Comparison of ENCODE assay signal across 9 cellular contexts in genomic region chr22:46584081-46584903, GRCh38. TPM values are rescaled to one million over a fixed set of nuclear protein-coding genes. Genes with fewer than 3 reads are reported as not detected.
DNase-seq lines count a peak whose midpoint lies in the region; ATAC-seq, FAIRE-seq and TF ChIP-seq lines count a peak whose summit lies in the region.
"Had no signal": no experiment of that assay in that cellular context is flagged by ENCODE, and none has a peak within 500 bp of the region (broad histone marks: within the 10 kb centered on the region; RNA-seq: fewer than 3 reads in every experiment).

No MANE protein-coding gene starts in this region.

- in situ Hi-C loops in HepG2 (cut with HindIII; ENCODE audit: extremely low pct_ligation_motif_present, low pct_unique_long_range_greater_than_20kb): no loop called here

- peaks cover 8% of the 10 kb centered on the region for H4K20me1 ChIP-seq in HepG2 (ENCODE audit: insufficient read depth, low read length)
- no peaks in the 10 kb centered on the region for H4K20me1 ChIP-seq in OCI-LY7 (ENCODE audit: insufficient read depth, low read length)

- H3K9me3 ChIP-seq in right lobe of liver (no peaks in the 10 kb centered on the region), HepG2 (ENCODE audit: low read length) (no peaks in the 10 kb centered on the region), aorta (ENCODE audit: control insufficient read depth, low read length) (no peaks in the 10 kb centered on the region), OCI-LY7 (ENCODE audit: low read length) (no peaks in the 10 kb centered on the region)

- H2AFZ ChIP-seq in HepG2 (ENCODE audit: low read length): no peak overlapping the region
- H2AFZ ChIP-seq in OCI-LY7 (ENCODE audit: low read length): no peak overlapping the region

- no peak for ATAC-seq in right lobe of liver
- ATAC-seq in HepG2: no peak
- no peak for ATAC-seq in aorta (ENCODE audit: low FRiP score)

- DNase-seq in right lobe of liver (peak in 2 of 3 donors; percentile 16 to 46), HepG2 (ENCODE audit: low spot score) (no peak), bronchial epithelial cell (ENCODE audit: low read depth) (peak; percentile 65), kidney tubule cell (ENCODE audit: low spot score) (peak; percentile 49), aorta (peak; percentile 30 to 67), germinal center (ENCODE audit: low spot score) (no peak), OCI-LY7 (ENCODE audit: low spot score) (no peak), GM19238 (ENCODE audit: insufficient read length, low spot score) (no peak)

- no TSS peak for BruUV-seq in HepG2 (replicated peaks; lab: Mats Ljungman, UMichigan)
- no TSS peak for BruUV-seq in OCI-LY7 (replicated peaks; lab: Mats Ljungman, UMichigan)

- TF ChIP-seq CTCF in right lobe of liver (IDR thresholded peaks at IDR 0.05) (no peak), HepG2 (CRISPR knock-in tag; IDR thresholded peaks at IDR 0.05) (no peak), bronchial epithelial cell (IDR thresholded peaks at IDR 0.05; ENCODE audit: insufficient read depth, low read length, severe bottlenecking) (no peak), OCI-LY7 (conservative IDR thresholded peaks at IDR 0.05; ENCODE audit: low read length) (no peak)

- H3K27ac ChIP-seq in right lobe of liver (no peak overlapping the region), HepG2 (ENCODE audit: extremely low read length, insufficient read depth, low read length) (no peak overlapping the region), aorta (ENCODE audit: low read depth in 1 of 2, low read length in 2 of 2) (no peak overlapping the region), OCI-LY7 (ENCODE audit: low read depth, low read length, poor library complexity, severe bottlenecking) (no peak overlapping the region)

- POLR2A ChIA-PET in HepG2 (lab: Yijun Ruan, JAX): no interaction called here
- POLR2A ChIA-PET in OCI-LY7 (lab: Charles Lee): no interaction called here

- peaks cover 0 to 30% (median 12%) of the 10 kb centered on the region in 4 donors for H3K4me1 ChIP-seq in right lobe of liver
- peaks cover 34% of the 10 kb centered on the region for H3K4me1 ChIP-seq in HepG2 (ENCODE audit: insufficient read depth, low read length)
- H3K4me1 ChIP-seq in aorta (ENCODE audit: control insufficient read depth in 1 of 2, insufficient read depth in 2 of 2, low read length in 2 of 2): no peaks in the 10 kb centered on the region
- H3K4me1 ChIP-seq in OCI-LY7 (ENCODE audit: insufficient read depth, low read length, poor library complexity, severe bottlenecking): peaks cover 56% of the 10 kb centered on the region

- no peaks in the 10 kb centered on the region for H3K36me3 ChIP-seq in right lobe of liver
- no peaks in the 10 kb centered on the region for H3K36me3 ChIP-seq in HepG2 (replicated peaks in 1 of 2; ENCODE audit: control insufficient read depth in 1 of 2, insufficient read depth in 2 of 2, low read length in 2 of 2)
- no peaks in the 10 kb centered on the region for H3K36me3 ChIP-seq in bronchial epithelial cell (ENCODE audit: control insufficient read depth, insufficient read depth, low read length)
- no peaks in the 10 kb centered on the region for H3K36me3 ChIP-seq in aorta (ENCODE audit: control insufficient read depth in 1 of 2, insufficient read depth in 2 of 2, low read length in 1 of 2)
- no peaks in the 10 kb centered on the region for H3K36me3 ChIP-seq in OCI-LY7 (ENCODE audit: insufficient read depth, low read length)

- no peak for TF ChIP-seq EP300 in HepG2 (IDR thresholded peaks at IDR 0.05; ENCODE audit: low read depth in 2 of 2, low read length in 2 of 2)
- no peak for TF ChIP-seq EP300 in HepG2 (CRISPR knock-in tag; IDR thresholded peaks at IDR 0.05; ENCODE audit: borderline replicate concordance)

- 91% methylated on average over 22 of the region's 41 CpGs for WGBS in right lobe of liver (ENCODE audit: insufficient coverage, low coverage, low lambda C conversion rate, missing lambda C conversion rate)
- 94% methylated on average over 32 of the region's 41 CpGs for WGBS in HepG2 (ENCODE audit: low lambda C conversion rate)
- 71 to 77% methylated on average over 40 to 41 of the region's 41 CpGs for WGBS in aorta, 2 donors

- H3K4me2 ChIP-seq in HepG2 (ENCODE audit: low read depth, low read length) (no peak overlapping the region), OCI-LY7 (ENCODE audit: low read length) (no peak overlapping the region)

- intact Hi-C loops in right lobe of liver (cut with DNase I): loop anchor here in 1 of 2 donors (10.0 kb wide), 1 partner anchor 51 kb away; no protein-coding TSS in a partner anchor
- intact Hi-C loops in HepG2 (cut with micrococcal nuclease; ENCODE audit: unreplicated experiment): no loop called here
- intact Hi-C loops in aorta (cut with DNase I): no loop called here
- intact Hi-C loops in OCI-LY7 (cut with micrococcal nuclease; ENCODE audit: unreplicated experiment): no loop called here

- CTCF ChIA-PET in HepG2 (lab: Yijun Ruan, JAX; ENCODE audit: low intra/inter-chr PET ratio, low total read pairs): no interaction called here
- CTCF ChIA-PET in OCI-LY7 (lab: Charles Lee; ENCODE audit: unreplicated experiment): no interaction called here

- H3K9me2 ChIP-seq in OCI-LY7 (ENCODE audit: insufficient read depth, low read length): no peaks in the 10 kb centered on the region

- H3K27me3 ChIP-seq in right lobe of liver: no peaks in the 10 kb centered on the region
- no peaks in the 10 kb centered on the region for H3K27me3 ChIP-seq in HepG2 (ENCODE audit: control insufficient read depth in 1 of 2, insufficient read depth in 2 of 2, low read length in 2 of 2)
- no peaks in the 10 kb centered on the region for H3K27me3 ChIP-seq in bronchial epithelial cell (ENCODE audit: control insufficient read depth, insufficient read depth, low read length)
- no peaks in the 10 kb centered on the region for H3K27me3 ChIP-seq in aorta (ENCODE audit: control insufficient read depth in 1 of 2, insufficient read depth in 2 of 2, low read length in 1 of 2)

- H3K4me3 ChIP-seq in right lobe of liver (no peak overlapping the region), HepG2 (replicated peaks in 1 of 3; ENCODE audit: insufficient read depth in 1 of 3, low read depth in 2 of 3, low read length in 3 of 3) (no peak overlapping the region), bronchial epithelial cell (ENCODE audit: low read depth, low read length) (no peak overlapping the region), aorta (ENCODE audit: low read length in 2 of 2) (no peak overlapping the region), OCI-LY7 (ENCODE audit: low read depth, low read length, poor library complexity, severe bottlenecking) (no peak overlapping the region)

- H3K9ac ChIP-seq in HepG2 (ENCODE audit: insufficient read depth, low read depth, low read length): no peak overlapping the region

- no peak for FAIRE-seq in HepG2 (lab: Jason Lieb, UNC)
- FAIRE-seq in bronchial epithelial cell (lab: Jason Lieb, UNC): peak; percentile 95
- FAIRE-seq: endometrium had no signal

- H3K79me2 ChIP-seq in HepG2 (ENCODE audit: insufficient read depth, low read length) (peaks cover 18% of the 10 kb centered on the region), OCI-LY7 (ENCODE audit: insufficient read depth, low read depth, low read length) (peaks cover 6% of the 10 kb centered on the region; the same call in 1 of the 2 replicates)

- TF ChIP-seq POLR2A in right lobe of liver (IDR thresholded peaks at IDR 0.05): no peak
- TF ChIP-seq POLR2A in HepG2 (IDR thresholded peaks at IDR 0.05; ENCODE audit: insufficient read depth in 1 of 2, low read depth in 2 of 2, low read length in 2 of 2): no peak

- TF ChIP-seq RAD21 in HepG2 (CRISPR knock-in tag; IDR thresholded peaks at IDR 0.05): no peak

RNA-seq across cellular contexts. Expression of gene GRAMD4, which starts 35.9 kb away (rescaled TPM):
- 10 to 100 TPM; 29.7 to 72.0 (median 34.8) TPM for total RNA-seq in right lobe of liver
- 12.9 and 15.7 TPM in 2 replicates for total RNA-seq in HepG2 (2016; rRNA removed; fragmentation: Illumina TruSeq; extraction: Trizol)
- total RNA-seq in HepG2 (2016; cell fraction: cytosol; rRNA removed; fragmentation: Illumina TruSeq; extraction: Trizol; ENCODE audit: low read depth): 14.1 and 16.3 TPM in 2 replicates
- total RNA-seq in HepG2 (2016; cell fraction: insoluble cytoplasmic fraction; rRNA removed; fragmentation: Illumina TruSeq; extraction: Trizol): 6.4 and 16.5 TPM in 2 replicates
- 12.4 and 12.8 TPM in 2 replicates for total RNA-seq in HepG2 (2016; cell fraction: membrane; rRNA removed; fragmentation: Illumina TruSeq; extraction: Trizol)
- total RNA-seq in HepG2 (2016; cell fraction: nucleus; rRNA removed; fragmentation: Illumina TruSeq; extraction: Trizol): 23.1 and 33.6 TPM in 2 replicates
- polyA plus RNA-seq in HepG2 (2011; rRNA removed): 15.2 and 16.8 TPM in 2 replicates
- polyA plus RNA-seq in HepG2 (2011; cell fraction: cytosol; rRNA removed): 9.6 and 13.3 TPM in 2 replicates
- 31.6 and 32.7 TPM in 2 replicates for polyA plus RNA-seq in HepG2 (2011; cell fraction: nucleus; rRNA removed)
- 11.1 and 12.7 TPM in 2 replicates for polyA plus RNA-seq in HepG2 (2012)
- 2.2 and 2.8 TPM in 2 replicates for polyA plus RNA-seq in HepG2 (2016; cell fraction: cytosol; fragmentation: Illumina TruSeq; extraction: Trizol; ENCODE audit: low read depth)
- polyA plus RNA-seq in HepG2 (2016; cell fraction: insoluble cytoplasmic fraction; fragmentation: Illumina TruSeq; extraction: Trizol; ENCODE audit: low read depth): 5.3 and 6.3 TPM in 2 replicates
- polyA plus RNA-seq in HepG2 (2016; cell fraction: membrane; fragmentation: Illumina TruSeq; extraction: Trizol; ENCODE audit: low read depth): 4.4 and 6.1 TPM in 2 replicates
- polyA plus RNA-seq in HepG2 (2016; cell fraction: nucleus; fragmentation: Illumina TruSeq; extraction: Trizol; ENCODE audit: insufficient read depth, low read depth): 20.4 and 22.4 TPM in 2 replicates
- 27.9 and 38.7 TPM in 2 replicates for polyA minus RNA-seq in HepG2 (2011; rRNA and poly(A)+ RNA removed; ENCODE audit: low replicate concordance)
- 10.0 and 13.9 TPM in 2 replicates for polyA minus RNA-seq in HepG2 (2011; cell fraction: cytosol; rRNA and poly(A)+ RNA removed)
- polyA minus RNA-seq in HepG2 (2011; cell fraction: nucleus; rRNA and poly(A)+ RNA removed): 18.5 and 30.2 TPM in 2 replicates
- total RNA-seq in bronchial epithelial cell: 16.8 and 27.3 TPM in 2 replicates
- total RNA-seq in aorta: 10 to 100 TPM; 15.6 to 37.1 TPM
- polyA plus RNA-seq in aorta: 1 to 10 TPM; 5.5 to 6.8 TPM
- 40.7 and 52.4 TPM in 2 replicates for total RNA-seq in OCI-LY7 (2014; rRNA removed; shearing (Covaris generic))
- 32.8 and 46.9 TPM in 2 replicates for total RNA-seq in OCI-LY7 (2022)

RNA-seq across cellular contexts. Expression of gene CELSR1, which starts 46.9 kb away (rescaled TPM):
- 1 to 10 TPM; 2.9 to 8.2 (median 5.0) TPM for total RNA-seq in right lobe of liver
- total RNA-seq in HepG2 (2016; rRNA removed; fragmentation: Illumina TruSeq; extraction: Trizol): 1.5 and 1.8 TPM in 2 replicates
- total RNA-seq in HepG2 (2016; cell fraction: cytosol; rRNA removed; fragmentation: Illumina TruSeq; extraction: Trizol; ENCODE audit: low read depth): 0.53 and 0.71 TPM in 2 replicates
- 1.1 and 1.6 TPM in 2 replicates for total RNA-seq in HepG2 (2016; cell fraction: insoluble cytoplasmic fraction; rRNA removed; fragmentation: Illumina TruSeq; extraction: Trizol)
- total RNA-seq in HepG2 (2016; cell fraction: membrane; rRNA removed; fragmentation: Illumina TruSeq; extraction: Trizol): 0.62 and 0.71 TPM in 2 replicates
- 2.1 and 2.2 TPM in 2 replicates for total RNA-seq in HepG2 (2016; cell fraction: nucleus; rRNA removed; fragmentation: Illumina TruSeq; extraction: Trizol)
- 0.78 and 0.84 TPM in 2 replicates for polyA plus RNA-seq in HepG2 (2011; rRNA removed)
- polyA plus RNA-seq in HepG2 (2011; cell fraction: cytosol; rRNA removed): 0.49 and 0.62 TPM in 2 replicates
- polyA plus RNA-seq in HepG2 (2011; cell fraction: nucleus; rRNA removed): 2.1 and 3.6 TPM in 2 replicates
- polyA plus RNA-seq in HepG2 (2012): 0.75 and 0.95 TPM in 2 replicates
- 0.17 and 0.26 TPM in 2 replicates for polyA plus RNA-seq in HepG2 (2016; cell fraction: cytosol; fragmentation: Illumina TruSeq; extraction: Trizol; ENCODE audit: low read depth)
- polyA plus RNA-seq in HepG2 (2016; cell fraction: insoluble cytoplasmic fraction; fragmentation: Illumina TruSeq; extraction: Trizol; ENCODE audit: low read depth): 0.76 and 1.3 TPM in 2 replicates
- polyA plus RNA-seq in HepG2 (2016; cell fraction: membrane; fragmentation: Illumina TruSeq; extraction: Trizol; ENCODE audit: low read depth): 0.38 and 0.70 TPM in 2 replicates
- 4.1 and 5.1 TPM in 2 replicates for polyA plus RNA-seq in HepG2 (2016; cell fraction: nucleus; fragmentation: Illumina TruSeq; extraction: Trizol; ENCODE audit: insufficient read depth, low read depth)
- polyA minus RNA-seq in HepG2 (2011; rRNA and poly(A)+ RNA removed; ENCODE audit: low replicate concordance): 4.5 and 19.4 TPM in 2 replicates
- 0.30 and 1.1 TPM in 2 replicates for polyA minus RNA-seq in HepG2 (2011; cell fraction: cytosol; rRNA and poly(A)+ RNA removed)
- polyA minus RNA-seq in HepG2 (2011; cell fraction: nucleus; rRNA and poly(A)+ RNA removed): 2.0 and 3.5 TPM in 2 replicates
- total RNA-seq in bronchial epithelial cell: 39.0 and 60.0 TPM in 2 replicates
- 1 to 10 TPM; 2.3 to 3.0 TPM for total RNA-seq in aorta
- under 1 TPM; 0.15 to 0.38 TPM for polyA plus RNA-seq in aorta
- 3.9 and 5.2 TPM in 2 replicates for total RNA-seq in OCI-LY7 (2014; rRNA removed; shearing (Covaris generic))
- total RNA-seq in OCI-LY7 (2022): 3.7 and 4.9 TPM in 2 replicates

Comparison
In these comparisons a context has a peak if more than half of its experiments do, and no peak if none do; other contexts are left out.
1. DNase-seq: peak in right lobe of liver (2 of 3), bronchial epithelial cell (single experiment), kidney tubule cell (single experiment) and aorta (2 of 2); none in HepG2 (single experiment), germinal center (single experiment), OCI-LY7 (single experiment) and GM19238 (single experiment).